ENCODE assay signal across 9 cellular contexts in genomic region chr5:7745882-7746735, GRCh38.
A peak's percentile ranks its signal among the peaks of the same experiment; 100 is the strongest.
DNase-seq lines count a peak whose midpoint lies in the region; ATAC-seq and TF ChIP-seq lines count a peak whose summit lies in the region.
"Had no signal": no experiment of that assay in that cellular context is flagged by ENCODE, and none has a peak within 500 bp of the region (broad histone marks: within the 10 kb centered on the region; RNA-seq: fewer than 3 reads in every experiment).

No MANE protein-coding gene starts in this region.

- H3K4me3 ChIP-seq in NT2/D1 (ENCODE audit: insufficient read length, low read depth) (no peak overlapping the region), left ventricle myocardium inferior (no peak overlapping the region)

- H3K4me3 Mint-ChIP-seq in activated naive CD8-positive, alpha-beta T cell treated with anti-CD3 and anti-CD28 coated beads, Interleukin-2, amount 50 U/mL, for 24 hours, result no peak overlapping the region
- no peak overlapping the region for H3K4me3 Mint-ChIP-seq in activated T-helper 17 cell treated with anti-CD3 and anti-CD28 coated beads, Interleukin-2, amount 50 U/mL, for 72 hours
- H3K4me3 Mint-ChIP-seq: activated naive CD8-positive, alpha-beta T cell had no signal

- DNase-seq in ELR (ENCODE audit: low read depth) (peak; percentile 62), HuH-7.5 (ENCODE audit: low spot score) (peak; percentile 23), NT2/D1 (ENCODE audit: low read depth, low spot score) (peak; percentile 61), left ventricle myocardium inferior (peak; percentile 34), putamen (ENCODE audit: low spot score) (peak; percentile 58)
- DNase-seq in activated naive CD8-positive, alpha-beta T cell treated with anti-CD3 and anti-CD28 coated beads, Interleukin-2, amount 50 U/mL, for 24 hours, result peak; percentile 55

- peak; percentile 87 for TF ChIP-seq CTCF in left ventricle myocardium inferior (IDR thresholded peaks at IDR 0.05; ENCODE audit: borderline replicate concordance)

- no peak overlapping the region for H3K27ac Mint-ChIP-seq in activated naive CD8-positive, alpha-beta T cell treated with anti-CD3 and anti-CD28 coated beads, Interleukin-2, amount 50 U/mL, for 24 hours
- H3K27ac Mint-ChIP-seq in activated T-helper 17 cell treated with anti-CD3 and anti-CD28 coated beads, Interleukin-2, amount 50 U/mL, for 72 hours, result no peak overlapping the region
- H3K27ac Mint-ChIP-seq: activated naive CD8-positive, alpha-beta T cell had no signal

- no peaks in the 10 kb centered on the region for H3K9me3 Mint-ChIP-seq in activated naive CD8-positive, alpha-beta T cell treated with anti-CD3 and anti-CD28 coated beads, Interleukin-2, amount 50 U/mL, for 24 hours
- H3K9me3 Mint-ChIP-seq in activated T-helper 17 cell treated with anti-CD3 and anti-CD28 coated beads, Interleukin-2, amount 50 U/mL, for 72 hours, result no peaks in the 10 kb centered on the region

- peaks cover 10% of the 10 kb centered on the region for H3K27me3 Mint-ChIP-seq in activated naive CD8-positive, alpha-beta T cell treated with anti-CD3 and anti-CD28 coated beads, Interleukin-2, amount 50 U/mL, for 24 hours
- H3K27me3 Mint-ChIP-seq in activated T-helper 17 cell treated with anti-CD3 and anti-CD28 coated beads, Interleukin-2, amount 50 U/mL, for 72 hours, result peaks cover 20% of the 10 kb centered on the region

- H3K4me1 ChIP-seq in NT2/D1 (ENCODE audit: insufficient read depth, insufficient read length) (no peaks in the 10 kb centered on the region), left ventricle myocardium inferior (no peaks in the 10 kb centered on the region)

- no peak for ATAC-seq in activated naive CD8-positive, alpha-beta T cell treated with anti-CD3 and anti-CD28 coated beads, Interleukin-2, amount 50 U/mL, for 24 hours
- no peak for ATAC-seq in activated T-helper 17 cell treated with anti-CD3 and anti-CD28 coated beads, Interleukin-2, amount 50 U/mL, for 72 hours (replicated peaks)
- ATAC-seq in GM21423 (IDR thresholded peaks at IDR 0.05; ENCODE audit: unreplicated experiment), result no peak

- H3K27ac ChIP-seq in left ventricle myocardium inferior (replicated peaks), result no peak overlapping the region

- no peaks in the 10 kb centered on the region for H3K4me1 Mint-ChIP-seq in activated naive CD8-positive, alpha-beta T cell treated with anti-CD3 and anti-CD28 coated beads, Interleukin-2, amount 50 U/mL, for 24 hours
- no peaks in the 10 kb centered on the region for H3K4me1 Mint-ChIP-seq in activated T-helper 17 cell treated with anti-CD3 and anti-CD28 coated beads, Interleukin-2, amount 50 U/mL, for 72 hours

- H3K36me3 ChIP-seq in NT2/D1 (ENCODE audit: insufficient read depth, insufficient read length, low read length) (no peaks in the 10 kb centered on the region), left ventricle myocardium inferior (no peaks in the 10 kb centered on the region)

- no peaks in the 10 kb centered on the region for H3K36me3 Mint-ChIP-seq in activated naive CD8-positive, alpha-beta T cell treated with anti-CD3 and anti-CD28 coated beads, Interleukin-2, amount 50 U/mL, for 24 hours (ENCODE audit: low read depth)
- no peaks in the 10 kb centered on the region for H3K36me3 Mint-ChIP-seq in activated T-helper 17 cell treated with anti-CD3 and anti-CD28 coated beads, Interleukin-2, amount 50 U/mL, for 72 hours (ENCODE audit: low read depth)
- H3K36me3 Mint-ChIP-seq: activated naive CD8-positive, alpha-beta T cell had no signal

- H3K9ac ChIP-seq in NT2/D1 (ENCODE audit: insufficient read length, low read depth), result no peak overlapping the region

- intact Hi-C loops in left ventricle myocardium inferior (cut with micrococcal nuclease), result no loop called here

- H3K9me3 ChIP-seq in NT2/D1 (ENCODE audit: insufficient read depth, low read length) (no peaks in the 10 kb centered on the region), left ventricle myocardium inferior (replicated peaks) (no peaks in the 10 kb centered on the region)

- H3K27me3 ChIP-seq in NT2/D1 (ENCODE audit: insufficient read depth, insufficient read length) (no peaks in the 10 kb centered on the region), left ventricle myocardium inferior (ENCODE audit: low read depth) (peaks cover 15% of the 10 kb centered on the region)
